ENCODE assay signal across 9 cellular contexts in genomic region chr4:72112514-72113156, GRCh38.
A peak's percentile ranks its signal among the peaks of the same experiment; 100 is the strongest.
DNase-seq lines count a peak whose midpoint lies in the region; ATAC-seq lines count a peak whose summit lies in the region.
"Had no signal": no experiment of that assay in that cellular context is flagged by ENCODE, and none has a peak within 500 bp of the region (broad histone marks: within the 10 kb centered on the region; RNA-seq: fewer than 3 reads in every experiment).

No MANE protein-coding gene starts in this region.

- H3K27ac Mint-ChIP-seq in activated CD8-positive, alpha-beta memory T cell treated with anti-CD3 and anti-CD28 coated beads, Interleukin-2, amount 10 ng/mL, durations not matched to agents 7 days and 5 days = no peak overlapping the region

- peaks cover 7% of the 10 kb centered on the region for H3K4me1 Mint-ChIP-seq in activated CD8-positive, alpha-beta memory T cell treated with anti-CD3 and anti-CD28 coated beads, Interleukin-2, amount 10 ng/mL, durations not matched to agents 7 days and 5 days

- H3K27me3 Mint-ChIP-seq in activated CD8-positive, alpha-beta memory T cell treated with anti-CD3 and anti-CD28 coated beads, Interleukin-2, amount 10 ng/mL, durations not matched to agents 7 days and 5 days = peaks cover 3% of the 10 kb centered on the region

- ATAC-seq in activated CD8-positive, alpha-beta memory T cell treated with anti-CD3 and anti-CD28 coated beads, Interleukin-2, amount 10 ng/mL, durations not matched to agents 7 days and 5 days = peak; percentile 80
- peak; percentile 96 for ATAC-seq in HG02610 (IDR thresholded peaks at IDR 0.05; ENCODE audit: unreplicated experiment)

- DNase-seq in activated CD8-positive, alpha-beta memory T cell treated with anti-CD3 and anti-CD28 coated beads, Interleukin-2, amount 10 ng/mL, durations not matched to agents 7 days and 5 days = peak; percentile 43
- DNase-seq in activated CD8-positive, alpha-beta memory T cell treated with anti-CD3 and anti-CD28 coated beads, Interleukin-2, amount 50 U/mL, for 48 hours = no peak
- DNase-seq in MV-4-11 (lab: John Stamatoyannopoulos, UW) (peak; percentile 66), fibroblast of the conjunctiva (ENCODE audit: low read depth) (peak; percentile 49), GM19240 (ENCODE audit: insufficient read length, low spot score) (no peak), NCI-H1417 treated with DMSO at 0.1 percent for 48 hours (lab: John Stamatoyannopoulos, UW) (no peak)
- no peak for DNase-seq in activated effector memory CD4-positive, alpha-beta T cell treated with anti-CD3 and anti-CD28 coated beads, Interleukin-2, amount 50 U/mL, for 16 hours
- DNase-seq: DND-41 had no signal

- CTCF ChIA-PET in activated CD8-positive, alpha-beta memory T cell treated with anti-CD3 and anti-CD28 coated beads, Interleukin-2, amount 10 ng/mL, durations not matched to agents 7 days and 5 days (lab: Charles Lee) = no interaction called here

- H3K4me3 Mint-ChIP-seq in activated CD8-positive, alpha-beta memory T cell treated with anti-CD3 and anti-CD28 coated beads, Interleukin-2, amount 10 ng/mL, durations not matched to agents 7 days and 5 days = no peak overlapping the region

- peaks cover 4% of the 10 kb centered on the region for H3K9me3 Mint-ChIP-seq in activated CD8-positive, alpha-beta memory T cell treated with anti-CD3 and anti-CD28 coated beads, Interleukin-2, amount 10 ng/mL, durations not matched to agents 7 days and 5 days (ENCODE audit: low read depth)

- H3K36me3 Mint-ChIP-seq in activated CD8-positive, alpha-beta memory T cell treated with anti-CD3 and anti-CD28 coated beads, Interleukin-2, amount 10 ng/mL, durations not matched to agents 7 days and 5 days = no peaks in the 10 kb centered on the region

Comparison
In these comparisons a context has a peak if more than half of its experiments do, and no peak if none do; other contexts are left out.
1. DNase-seq: peak in activated CD8-positive, alpha-beta memory T cell treated with anti-CD3 and anti-CD28 coated beads, Interleukin-2, amount 10 ng/mL, durations not matched to agents 7 days and 5 days (single experiment), MV-4-11 (single experiment) and fibroblast of the conjunctiva (single experiment); none in activated CD8-positive, alpha-beta memory T cell treated with anti-CD3 and anti-CD28 coated beads, Interleukin-2, amount 50 U/mL, for 48 hours (single experiment), activated effector memory CD4-positive, alpha-beta T cell treated with anti-CD3 and anti-CD28 coated beads, Interleukin-2, amount 50 U/mL, for 16 hours (single experiment), GM19240 (single experiment) and NCI-H1417 treated with DMSO at 0.1 percent for 48 hours (single experiment).